In genomic region chr5:154356256-154356655, GRCh38 we compare ENCODE assay signal across 13 cellular contexts.
A peak's percentile ranks its signal among the peaks of the same experiment; 100 is the strongest.
DNase-seq lines count a peak whose midpoint lies in the region; ATAC-seq and TF ChIP-seq lines count a peak whose summit lies in the region.
"Had no signal": no experiment of that assay in that cellular context is flagged by ENCODE, and none has a peak within 500 bp of the region (broad histone marks: within the 10 kb centered on the region; RNA-seq: fewer than 3 reads in every experiment).

No MANE protein-coding gene starts in this region.

- H3K9ac ChIP-seq in PC-3 (ENCODE audit: low read length): no peak overlapping the region
- H3K9ac ChIP-seq in trophoblast cell (ENCODE audit: low read length): no peak overlapping the region

- H3K4me3 ChIP-seq in PC-3 (ENCODE audit: low read length) (no peak overlapping the region), trophoblast cell (ENCODE audit: low read depth, low read length) (no peak overlapping the region)
- H3K4me3 ChIP-seq: lung, skin epidermis had no signal

- DNase-seq in GM03348 (ENCODE audit: low spot score): peak; percentile 83
- DNase-seq in PC-3: peak; percentile 46
- no peak for DNase-seq in epithelial cell of prostate (ENCODE audit: low read depth, low spot score)
- peak; percentile 24 to 51 for DNase-seq in trophoblast cell
- DNase-seq in SKM-1 (lab: John Stamatoyannopoulos, UW; ENCODE audit: unreplicated experiment): no peak
- DNase-seq in MV-4-11 (lab: John Stamatoyannopoulos, UW): no peak
- DNase-seq: activated naive CD4-positive, alpha-beta T cell; central memory CD4-positive, alpha-beta T cell; COR-L47; RPMI8226 had no signal

- no peaks in the 10 kb centered on the region for H4K20me1 ChIP-seq in PC-3 (ENCODE audit: low read length)

- TF ChIP-seq CTCF in PC-3 (conservative IDR thresholded peaks at IDR 0.05; ENCODE audit: low read depth, low read length): no peak

- peak overlapping the region; percentile 23 for H3K4ac ChIP-seq in trophoblast cell (ENCODE audit: low read depth, low read length)

- no peak overlapping the region for H3K14ac ChIP-seq in trophoblast cell (ENCODE audit: low read length)

- peaks cover 17% of the 10 kb centered on the region for H3K79me1 ChIP-seq in trophoblast cell (ENCODE audit: low read length)

- H3K18ac ChIP-seq in trophoblast cell (ENCODE audit: low read length): peak overlapping the region; percentile 58

- H3K9me2 ChIP-seq in PC-3 (replicated peaks; ENCODE audit: low read length): no peaks in the 10 kb centered on the region

- H3K79me2 ChIP-seq in PC-3 (ENCODE audit: low read length) (no peaks in the 10 kb centered on the region), trophoblast cell (ENCODE audit: control insufficient read depth, insufficient read depth, low read length, poor library complexity) (peaks cover 5% of the 10 kb centered on the region)

- peak overlapping the region; percentile 62 for H3K4me2 ChIP-seq in PC-3 (ENCODE audit: low read length)
- no peak overlapping the region for H3K4me2 ChIP-seq in trophoblast cell (ENCODE audit: low read length)

- WGBS in trophoblast cell (ENCODE audit: extremely low coverage, insufficient coverage, insufficient read length): no CpG with 5 or more reads among the region's 2 CpGs

- peak overlapping the region; percentile 8 for H2BK5ac ChIP-seq in trophoblast cell (ENCODE audit: low read depth, low read length, poor library complexity)

- intact Hi-C loops in PC-3 (cut with micrococcal nuclease): no loop called here

- no peak overlapping the region for H3K23ac ChIP-seq in trophoblast cell (ENCODE audit: low read length)

- H3F3A ChIP-seq in PC-3 (ENCODE audit: low read length, unreplicated experiment): no peaks in the 10 kb centered on the region

- CTCF ChIA-PET in PC-3 (lab: Charles Lee): no interaction called here

- H3K27me3 ChIP-seq in PC-3 (ENCODE audit: low read length) (no peaks in the 10 kb centered on the region), trophoblast cell (ENCODE audit: insufficient read depth, low read length) (no peaks in the 10 kb centered on the region)

- H3K9me3 ChIP-seq in PC-3 (ENCODE audit: low read length) (no peaks in the 10 kb centered on the region), trophoblast cell (ENCODE audit: insufficient read depth, low read depth, low read length) (no peaks in the 10 kb centered on the region)

- ATAC-seq in PC-3 (peak; percentile 90), GM18505 (IDR thresholded peaks at IDR 0.05; ENCODE audit: unreplicated experiment) (no peak)

- H2AK5ac ChIP-seq in trophoblast cell (ENCODE audit: low read length): no peak overlapping the region

- TF ChIP-seq POLR2A in GM18505 (IDR thresholded peaks at IDR 0.05; ENCODE audit: borderline replicate concordance, extremely low read depth, insufficient read depth, insufficient read length): no peak

- H4K8ac ChIP-seq in trophoblast cell (ENCODE audit: low read depth, low read length): no peak overlapping the region

- H3K36me3 ChIP-seq in PC-3 (ENCODE audit: low read depth, low read length) (no peaks in the 10 kb centered on the region), trophoblast cell (ENCODE audit: control insufficient read depth in 1 of 2, insufficient read depth in 2 of 2, low read length in 2 of 2) (peaks cover 0 to 2% of the 10 kb centered on the region in 2 experiments)

- no peak overlapping the region for H2AFZ ChIP-seq in PC-3 (ENCODE audit: low read length)
- no peak overlapping the region for H2AFZ ChIP-seq in trophoblast cell (ENCODE audit: insufficient read depth, low read length, poor library complexity)

- no TSS peak for BruUV-seq in PC-3 (replicated peaks; lab: Mats Ljungman, UMichigan)

- H4K91ac ChIP-seq in trophoblast cell (ENCODE audit: low read depth, low read length): peak overlapping the region; percentile 60

- H2BK12ac ChIP-seq in trophoblast cell (ENCODE audit: low read length): peak overlapping the region; percentile 37

- H4K12ac ChIP-seq in trophoblast cell (ENCODE audit: low read depth, low read length): no peak overlapping the region

- H3K27ac ChIP-seq in PC-3 (ENCODE audit: low read length) (peak overlapping the region; percentile 31), epithelial cell of prostate (peak overlapping the region; percentile 58), trophoblast cell (ENCODE audit: low read depth, low read length) (no peak overlapping the region)

- H3K4me1 ChIP-seq in PC-3 (ENCODE audit: insufficient read depth, low read length) (peaks cover 16% of the 10 kb centered on the region), trophoblast cell (ENCODE audit: control insufficient read depth in 1 of 2, insufficient read depth in 2 of 2, low read length in 2 of 2) (peaks cover 22 to 32% of the 10 kb centered on the region in 2 experiments)

- peak overlapping the region; percentile 63 for H2BK120ac ChIP-seq in trophoblast cell (ENCODE audit: insufficient read depth, low read length, poor library complexity)

- POLR2A ChIA-PET in PC-3 (lab: Charles Lee; ENCODE audit: unreplicated experiment): no interaction called here

Comparison
In these comparisons a context has a peak if more than half of its experiments do, and no peak if none do; other contexts are left out.
1. DNase-seq: peak in GM03348 (single experiment), PC-3 (single experiment) and trophoblast cell (2 of 2); none in epithelial cell of prostate (single experiment), SKM-1 (single experiment) and MV-4-11 (single experiment).